Comparison of ENCODE assay signal across 15 cellular contexts in the genomic region with DNA sequence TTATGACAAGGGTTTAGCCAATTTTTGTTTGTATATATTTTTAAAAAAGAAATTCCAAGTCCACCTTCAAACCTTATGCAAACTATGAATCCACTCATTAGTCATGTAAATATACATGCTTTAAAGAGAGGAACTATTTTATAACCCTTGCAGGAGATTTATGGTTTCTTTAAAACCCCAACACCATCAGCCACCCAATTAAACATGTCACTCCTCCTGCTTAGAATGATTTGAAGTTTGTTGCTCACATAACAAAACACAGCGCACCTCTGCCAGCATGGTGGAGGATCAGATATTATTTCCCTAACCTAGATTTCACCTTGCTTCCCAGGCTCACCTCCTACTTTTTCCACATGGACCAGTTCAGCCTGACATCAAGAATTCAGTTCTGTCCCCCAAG.
"Had no signal": no experiment of that assay in that cellular context is flagged by ENCODE, and none has a peak within 500 bp of the region (broad histone marks: within the 10 kb centered on the region; RNA-seq: fewer than 3 reads in every experiment).

No MANE protein-coding gene starts in this region.

- ATAC-seq: natural killer cell treated with Interleukin-12 subunit alpha and Interleukin-12 subunit beta and Interleukin-15 and Interleukin-18, amount 100 ng/mL, for 72 hours; right lobe of liver; stimulated activated naive CD8-positive, alpha-beta T cell treated with anti-CD3 and anti-CD28 coated beads, Interleukin-15, amount 100 ng/mL, for 72 hours; upper lobe of right lung had no signal

- H3K4me3 ChIP-seq: psoas muscle, right lobe of liver, thoracic aorta, upper lobe of right lung had no signal

- H3K4me3 Mint-ChIP-seq: activated naive CD8-positive, alpha-beta T cell treated with anti-CD3 and anti-CD28 coated beads, Interleukin-2, amount 10 ng/mL, durations not matched to agents 7 days and 5 days; natural killer cell treated with Interleukin-12 subunit alpha and Interleukin-12 subunit beta and Interleukin-15 and Interleukin-18, amount 100 ng/mL, for 72 hours; stimulated activated naive CD8-positive, alpha-beta T cell treated with anti-CD3 and anti-CD28 coated beads, Interleukin-15, amount 100 ng/mL, for 72 hours had no signal

- H3K27me3 Mint-ChIP-seq: activated naive CD8-positive, alpha-beta T cell treated with anti-CD3 and anti-CD28 coated beads, Interleukin-2, amount 10 ng/mL, durations not matched to agents 7 days and 5 days; natural killer cell treated with Interleukin-12 subunit alpha and Interleukin-12 subunit beta and Interleukin-15 and Interleukin-18, amount 100 ng/mL, for 72 hours; stimulated activated naive CD8-positive, alpha-beta T cell treated with anti-CD3 and anti-CD28 coated beads, Interleukin-15, amount 100 ng/mL, for 72 hours had no signal

- H3K27ac Mint-ChIP-seq: activated naive CD8-positive, alpha-beta T cell treated with anti-CD3 and anti-CD28 coated beads, Interleukin-2, amount 10 ng/mL, durations not matched to agents 7 days and 5 days; natural killer cell treated with Interleukin-12 subunit alpha and Interleukin-12 subunit beta and Interleukin-15 and Interleukin-18, amount 100 ng/mL, for 72 hours; stimulated activated naive CD8-positive, alpha-beta T cell treated with anti-CD3 and anti-CD28 coated beads, Interleukin-15, amount 100 ng/mL, for 72 hours had no signal

- H3K27ac ChIP-seq: psoas muscle, right lobe of liver, thoracic aorta, upper lobe of right lung had no signal

- H3K27me3 ChIP-seq: right lobe of liver, upper lobe of right lung had no signal

- DNase-seq: activated CD4-positive, alpha-beta T cell treated with anti-CD3 and anti-CD28 coated beads, Interleukin-2, amount 50 U/mL, for 4 hours; activated naive CD4-positive, alpha-beta T cell; activated naive CD8-positive, alpha-beta T cell treated with anti-CD3 and anti-CD28 coated beads, Interleukin-2, amount 10 ng/mL, durations not matched to agents 7 days and 5 days; activated T-cell treated with anti-CD3 and anti-CD28 coated beads for 4 hours; aorta; erythroblast; hippocampal formation; kidney; psoas muscle; right lobe of liver; stimulated activated CD4-positive, alpha-beta T cell treated with anti-CD3 and anti-CD28 coated beads, Interleukin-1b, Interleukin-23, amount 100 ng/mL, for 48 hours; stimulated activated naive CD8-positive, alpha-beta T cell treated with anti-CD3 and anti-CD28 coated beads, Interleukin-15, amount 100 ng/mL, for 72 hours; upper lobe of right lung had no signal

- H3K4me1 ChIP-seq: psoas muscle, right lobe of liver had no signal

- H3K9me3 ChIP-seq: psoas muscle, right lobe of liver, thoracic aorta, upper lobe of right lung had no signal

- H3K36me3 Mint-ChIP-seq: activated naive CD8-positive, alpha-beta T cell treated with anti-CD3 and anti-CD28 coated beads, Interleukin-2, amount 10 ng/mL, durations not matched to agents 7 days and 5 days; natural killer cell treated with Interleukin-12 subunit alpha and Interleukin-12 subunit beta and Interleukin-15 and Interleukin-18, amount 100 ng/mL, for 72 hours had no signal

- H3K4me1 Mint-ChIP-seq: activated naive CD8-positive, alpha-beta T cell treated with anti-CD3 and anti-CD28 coated beads, Interleukin-2, amount 10 ng/mL, durations not matched to agents 7 days and 5 days; stimulated activated naive CD8-positive, alpha-beta T cell treated with anti-CD3 and anti-CD28 coated beads, Interleukin-15, amount 100 ng/mL, for 72 hours had no signal

- H3K36me3 ChIP-seq: right lobe of liver had no signal
